ENCODE assay signal across 20 cellular contexts in genomic region chr1:177600936-177601335, GRCh38.
DNase-seq lines count a peak whose midpoint lies in the region; ATAC-seq and TF ChIP-seq lines count a peak whose summit lies in the region.
"Had no signal": no experiment of that assay in that cellular context is flagged by ENCODE, and none has a peak within 500 bp of the region (broad histone marks: within the 10 kb centered on the region; RNA-seq: fewer than 3 reads in every experiment).

No MANE protein-coding gene starts in this region.

- H3K9me3 ChIP-seq in gastroesophageal sphincter = no peaks in the 10 kb centered on the region

- H3K27ac ChIP-seq in VCaP (peak overlapping the region; percentile 69), gastroesophageal sphincter (no peak overlapping the region)
- H3K27ac ChIP-seq: C4-2B had no signal

- TF ChIP-seq CTCF in VCaP (conservative IDR thresholded peaks at IDR 0.05) = no peak
- no peak for TF ChIP-seq CTCF in gastroesophageal sphincter (IDR thresholded peaks at IDR 0.05)

- TF ChIP-seq EP300 in gastroesophageal sphincter (IDR thresholded peaks at IDR 0.05) = no peak

- TF ChIP-seq POLR2A in gastroesophageal sphincter (IDR thresholded peaks at IDR 0.05) = no peak

- 75% methylated on average over 1 of the region's 1 CpG; no CpG with 5 or more reads in 1 of the 2 donors for WGBS in gastroesophageal sphincter (ENCODE audit: low coverage in 1 of 2), 2 donors

- no peak overlapping the region for H3K4me3 ChIP-seq in gastroesophageal sphincter

- DNase-seq in NCI-H2029 treated with DMSO at 0.1 percent for 48 hours (lab: John Stamatoyannopoulos, UW) (peak; percentile 9), NCI-H2029 (lab: John Stamatoyannopoulos, UW) (no peak), myocyte (ENCODE audit: low read depth) (peak; percentile 51), HEK293T (ENCODE audit: extremely low spot score) (no peak)
- DNase-seq: 8988T, AML-193, DMS53, H7, HFFc6, Kasumi-1, NCI-H1417 treated with DMSO at 0.1 percent for 48 hours, NCI-H187, NCI-H345, NCI-H774, PC-3, Right ventricle myocardium superior had no signal

- H3K36me3 ChIP-seq in gastroesophageal sphincter = no peaks in the 10 kb centered on the region

- CTCF ChIA-PET in HEK293T (lab: Yijun Ruan, JAX) = no interaction called here

- ATAC-seq in activated CD4-positive, CD25-positive, alpha-beta regulatory T cell treated with anti-CD3 and anti-CD28 coated beads, Interleukin-2, amount 50 U/mL, for 24 hours = no peak
- no peak for ATAC-seq in gastroesophageal sphincter
- ATAC-seq: PC-3 had no signal

- H3K4me1 ChIP-seq in gastroesophageal sphincter = peaks cover 0 to 7% (median 0%) of the 10 kb centered on the region in 3 donors

- POLR2A ChIA-PET in HEK293T (lab: Yijun Ruan, JAX) = no interaction called here

- H3K27me3 ChIP-seq in gastroesophageal sphincter = no peaks in the 10 kb centered on the region

TF ChIP-seq in HEK293T, 16 proteins besides CTCF, POLR2A, EP300 and RAD21:
- TF ChIP-seq, protein P1, sequence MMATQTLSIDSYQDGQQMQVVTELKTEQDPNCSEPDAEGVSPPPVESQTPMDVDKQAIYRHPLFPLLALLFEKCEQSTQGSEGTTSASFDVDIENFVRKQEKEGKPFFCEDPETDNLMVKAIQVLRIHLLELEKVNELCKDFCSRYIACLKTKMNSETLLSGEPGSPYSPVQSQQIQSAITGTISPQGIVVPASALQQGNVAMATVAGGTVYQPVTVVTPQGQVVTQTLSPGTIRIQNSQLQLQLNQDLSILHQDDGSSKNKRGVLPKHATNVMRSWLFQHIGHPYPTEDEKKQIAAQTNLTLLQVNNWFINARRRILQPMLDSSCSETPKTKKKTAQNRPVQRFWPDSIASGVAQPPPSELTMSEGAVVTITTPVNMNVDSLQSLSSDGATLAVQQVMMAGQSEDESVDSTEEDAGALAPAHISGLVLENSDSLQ (IDR thresholded peaks at IDR 0.05) = no peak
- TF ChIP-seq TARDBP (IDR thresholded peaks at IDR 0.05) (no peak), L3MBTL2 (conservative IDR thresholded peaks at IDR 0.05) (no peak), SP1 (IDR thresholded peaks at IDR 0.05) (no peak), SUZ12 (IDR thresholded peaks at IDR 0.05) (no peak), NFRKB (IDR thresholded peaks at IDR 0.05) (no peak), BHLHE40 (IDR thresholded peaks at IDR 0.05; ENCODE audit: borderline replicate concordance) (no peak)

Comparison
In these comparisons a context has a peak if more than half of its experiments do, and no peak if none do; other contexts are left out.
1. DNase-seq: peak in NCI-H2029 treated with DMSO at 0.1 percent for 48 hours (single experiment) and myocyte (single experiment); none in NCI-H2029 (single experiment) and HEK293T (single experiment).